Comparison of ENCODE assay signal across 9 cellular contexts in the genomic region with DNA sequence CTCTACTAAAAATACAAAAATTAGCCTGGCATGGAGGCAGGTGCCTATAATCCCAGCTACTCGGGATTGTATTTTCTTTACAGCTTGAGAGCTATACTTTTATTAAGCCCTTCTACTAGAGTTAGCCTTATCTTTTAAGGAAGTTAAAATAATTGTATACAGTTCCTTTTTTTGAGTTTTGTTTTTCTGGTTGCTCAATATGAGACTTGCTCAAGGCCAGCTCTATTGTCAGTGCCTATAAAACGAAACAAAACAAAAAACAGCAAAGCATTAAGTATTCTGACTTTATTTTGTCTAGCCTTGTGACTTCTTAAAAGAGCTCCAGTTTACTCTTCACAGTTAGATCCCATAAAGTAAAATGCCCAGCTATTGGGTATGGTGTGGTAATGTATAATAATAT. TPM values are rescaled to one million over a fixed set of nuclear protein-coding genes. Genes with fewer than 3 reads are reported as not detected.
A peak's percentile ranks its signal among the peaks of the same experiment; 100 is the strongest.
DNase-seq lines count a peak whose midpoint lies in the region; ATAC-seq lines count a peak whose summit lies in the region.
"Had no signal": no experiment of that assay in that cellular context is flagged by ENCODE, and none has a peak within 500 bp of the region (broad histone marks: within the 10 kb centered on the region; RNA-seq: fewer than 3 reads in every experiment).

No MANE protein-coding gene starts in this region.

- DNase-seq in NOMO-1 treated with dmso at 0.1 percent for 144 hours (lab: John Stamatoyannopoulos, UW; ENCODE audit: unreplicated experiment) (peak; percentile 63), midbrain (lab: John Stamatoyannopoulos, UW) (peak; percentile 36), H4 (ENCODE audit: low spot score) (no peak)
- no peak for DNase-seq in activated T-cell treated with anti-CD3 and anti-CD28 coated beads, Interleukin-2, amount 50 U/mL, for 48 hours
- no peak for DNase-seq in activated naive CD4-positive, alpha-beta T cell treated with Interleukin-2 at 50 U/mL for 16 hours
- DNase-seq in activated CD4-positive, CD25-positive, alpha-beta regulatory T cell (lab: John Stamatoyannopoulos, UW), result no peak
- DNase-seq: hippocampal formation had no signal

- ATAC-seq in GM18520 (IDR thresholded peaks at IDR 0.05; ENCODE audit: unreplicated experiment), result peak; percentile 69
- peak; percentile 83 for ATAC-seq in HG02798 (IDR thresholded peaks at IDR 0.05; ENCODE audit: poor library complexity, unreplicated experiment)

RNA-seq across cellular contexts. Expression of a gene that starts 17.2 kb away (rescaled TPM):
- 7.7 and 14.8 TPM in 2 replicates for total RNA-seq in H4 (2014; rRNA removed; shearing (Covaris generic))

Comparison
In these comparisons a context has a peak if more than half of its experiments do, and no peak if none do; other contexts are left out.
1. DNase-seq: peak in NOMO-1 treated with dmso at 0.1 percent for 144 hours (single experiment) and midbrain (single experiment); none in activated T-cell treated with anti-CD3 and anti-CD28 coated beads, Interleukin-2, amount 50 U/mL, for 48 hours (0 of 2), activated naive CD4-positive, alpha-beta T cell treated with Interleukin-2 at 50 U/mL for 16 hours (single experiment), H4 (single experiment) and activated CD4-positive, CD25-positive, alpha-beta regulatory T cell (0 of 4).